ENCODE assay signal across 12 cellular contexts in genomic region chr6:45655630-45656422, GRCh38.
DNase-seq lines count a peak whose midpoint lies in the region; ATAC-seq, FAIRE-seq and TF ChIP-seq lines count a peak whose summit lies in the region.
"Had no signal": no experiment of that assay in that cellular context is flagged by ENCODE, and none has a peak within 500 bp of the region (broad histone marks: within the 10 kb centered on the region; RNA-seq: fewer than 3 reads in every experiment).

No MANE protein-coding gene starts in this region.

- CTCF ChIA-PET in A549 (lab: Yijun Ruan, JAX): interaction anchor here (1.0 to 2.3 kb wide), 5 partner anchors 8 to 239 kb away, joined by 3 to 8 read pairs (median 3); no protein-coding TSS in a partner anchor
- CTCF ChIA-PET in HEK293T (lab: Yijun Ruan, JAX): interaction anchor here (0.7 kb wide), 1 partner anchor 1225 kb away, joined by 3 read pairs; no protein-coding TSS in a partner anchor
- CTCF ChIA-PET in OCI-LY7 (lab: Charles Lee; ENCODE audit: unreplicated experiment): interaction anchor here (0.6 kb wide), 1 partner anchor 346 kb away, joined by 7 read pairs; no protein-coding TSS in a partner anchor

- peak overlapping the region; percentile 22 for H3K9ac ChIP-seq in adipocyte (ENCODE audit: low read length)

- TF ChIP-seq POLR2A in A549 (IDR thresholded peaks at IDR 0.05; ENCODE audit: low read length): no peak

- H3K9me3 ChIP-seq in A549 (0 out of 3 replicates have a peak, but pooled peaks cover 7% of the 10 kb centered on the region), adipocyte (ENCODE audit: control insufficient read depth, low read length) (no peaks in the 10 kb centered on the region), OCI-LY7 (ENCODE audit: low read length) (peaks cover 9% of the 10 kb centered on the region; the same call in 1 of the 2 replicates)

- H3K36me3 ChIP-seq in adipocyte (ENCODE audit: control insufficient read depth, insufficient read depth, low read length, severe bottlenecking) (no peaks in the 10 kb centered on the region), OCI-LY7 (ENCODE audit: insufficient read depth, low read length) (peaks cover 5% of the 10 kb centered on the region; the same call in 1 of the 2 replicates)

- H3K27ac ChIP-seq in A549 (peak overlapping the region; percentile 83 to 86), OCI-LY7 (ENCODE audit: low read depth, low read length, poor library complexity, severe bottlenecking) (no peak overlapping the region)
- H3K27ac ChIP-seq: C4-2B had no signal

- no peak for TF ChIP-seq CTCF in A549 (IDR thresholded peaks at IDR 0.05)
- no peak for TF ChIP-seq CTCF in HFF-Myc (IDR thresholded peaks at IDR 0.05; ENCODE audit: low read depth, low read length, missing control alignments)
- no peak for TF ChIP-seq CTCF in OCI-LY7 (conservative IDR thresholded peaks at IDR 0.05; ENCODE audit: low read length)

- H3K4me1 ChIP-seq in A549 (peaks cover 38% of the 10 kb centered on the region), adipocyte (ENCODE audit: control insufficient read depth, insufficient read depth, low read length) (peaks cover 24% of the 10 kb centered on the region), OCI-LY7 (ENCODE audit: insufficient read depth, low read length, poor library complexity, severe bottlenecking) (peaks cover 35% of the 10 kb centered on the region)

- no peaks in the 10 kb centered on the region for H3K27me3 ChIP-seq in adipocyte (replicated peaks; ENCODE audit: control insufficient read depth, insufficient read depth, low read length)

- H3K4me2 ChIP-seq in A549 (peak overlapping the region; percentile 64), OCI-LY7 (ENCODE audit: low read length) (no peak overlapping the region)

- ATAC-seq in A549 (peak; percentile 96 to 97), GM21717 (IDR thresholded peaks at IDR 0.05; ENCODE audit: unreplicated experiment) (no peak)

- H3K4me3 ChIP-seq in A549: no peak overlapping the region
- no peak overlapping the region for H3K4me3 ChIP-seq in HFF-Myc (replicated peaks; ENCODE audit: low read depth, low read length)
- no peak overlapping the region for H3K4me3 ChIP-seq in adipocyte (ENCODE audit: low read length)
- H3K4me3 ChIP-seq in OCI-LY7 (ENCODE audit: low read depth, low read length, poor library complexity, severe bottlenecking): no peak overlapping the region

- peak; percentile 59 to 84; a peak in 3 of 5 replicates for TF ChIP-seq EP300 in A549 (IDR thresholded peaks at IDR 0.05)

- BruUV-seq in OCI-LY7 (replicated peaks; lab: Mats Ljungman, UMichigan): no TSS peak

- H3K9me2 ChIP-seq in OCI-LY7 (ENCODE audit: insufficient read depth, low read length): no peaks in the 10 kb centered on the region

- FAIRE-seq in A549 (lab: Jason Lieb, UNC): no peak

- intact Hi-C loops in OCI-LY7 (cut with micrococcal nuclease; ENCODE audit: unreplicated experiment): loop anchor here (5.0 kb wide), 1 partner anchor 279 kb away; the partner anchor contains the start of gene SUPT3H

- WGBS in A549 (ENCODE audit: missing lambda C conversion rate): 24% methylated on average over 5 of the region's 5 CpGs

- POLR2A ChIA-PET in A549 (lab: Yijun Ruan, JAX) (interaction anchor here (1.0 kb wide), 1 partner anchor 234 kb away, joined by 3 read pairs; no protein-coding TSS in a partner anchor), HEK293T (lab: Yijun Ruan, JAX) (no interaction called here), OCI-LY7 (lab: Charles Lee) (no interaction called here)

- H4K20me1 ChIP-seq in OCI-LY7 (ENCODE audit: insufficient read depth, low read length): no peaks in the 10 kb centered on the region

- DNase-seq in A549 (ENCODE audit: low read depth in 1 of 2, low spot score in 1 of 2) (peak; percentile 77 to 82), HFF-Myc (ENCODE audit: extremely low read depth, low read depth) (peak; percentile 94), adipocyte (ENCODE audit: low read depth) (peak; percentile 90), hepatic stellate cell (ENCODE audit: low spot score) (peak; percentile 97), KG1 (lab: John Stamatoyannopoulos, UW) (no peak), HEK293T (ENCODE audit: extremely low spot score) (no peak), OCI-LY7 (ENCODE audit: low spot score) (no peak)
- DNase-seq: activated naive CD8-positive, alpha-beta T cell treated with anti-CD3 and anti-CD28 coated beads, Interleukin-2, amount 10 ng/mL, durations not matched to agents 7 days and 5 days; NCI-H1092 treated with DMSO at 0.1 percent for 48 hours; stimulated activated naive CD4-positive, alpha-beta T cell treated with Interleukin-2 at 50 U/mL for 16 hours had no signal

- no peak overlapping the region for H2AFZ ChIP-seq in OCI-LY7 (ENCODE audit: low read length)

- peak in 1 of 2 experiments; percentile 34; a peak in 1 of 5 replicates for TF ChIP-seq RAD21 in A549 (conservative IDR thresholded peaks at IDR 0.05 in 1 of 2, IDR thresholded peaks at IDR 0.05 in 1 of 2)

- H3K79me2 ChIP-seq in OCI-LY7 (ENCODE audit: insufficient read depth, low read depth, low read length): no peaks in the 10 kb centered on the region

TF ChIP-seq in A549, 52 proteins besides CTCF, POLR2A, EP300 and RAD21 (continues in another document):
- TF ChIP-seq BHLHE40 (IDR thresholded peaks at IDR 0.05; ENCODE audit: low read depth, low read length) (no peak), PHF8 (IDR thresholded peaks at IDR 0.05; ENCODE audit: borderline replicate concordance, low read depth) (no peak), ZFP36 (IDR thresholded peaks at IDR 0.05; ENCODE audit: borderline replicate concordance, partially characterized antibody) (no peak), BCL3 (IDR thresholded peaks at IDR 0.05) (0 out of 3 replicates have a peak, but pooled peaks have one; percentile 49), HMGXB4 (CRISPR knock-in tag; IDR thresholded peaks at IDR 0.05; ENCODE audit: borderline replicate concordance) (no peak), KDM1A (IDR thresholded peaks at IDR 0.05; ENCODE audit: low read depth) (no peak), MAX (IDR thresholded peaks at IDR 0.05) (peak; percentile 42)

TF ChIP-seq in HEK293T, 16 proteins besides CTCF, POLR2A, EP300 and RAD21:
- no peak for TF ChIP-seq HDGF (IDR thresholded peaks at IDR 0.05; ENCODE audit: borderline replicate concordance)
- no peak for TF ChIP-seq SUZ12 (IDR thresholded peaks at IDR 0.05)
- TF ChIP-seq FOXM1 (IDR thresholded peaks at IDR 0.05; ENCODE audit: borderline replicate concordance): no peak
- no peak for TF ChIP-seq PKNOX1 (IDR thresholded peaks at IDR 0.05)
- no peak for TF ChIP-seq ARNT (IDR thresholded peaks at IDR 0.05)
- no peak for TF ChIP-seq FOXA1 (IDR thresholded peaks at IDR 0.05)
- no peak for TF ChIP-seq TARDBP (IDR thresholded peaks at IDR 0.05)
- no peak for TF ChIP-seq FOXK2 (IDR thresholded peaks at IDR 0.05)
- no peak for TF ChIP-seq CTBP1 (IDR thresholded peaks at IDR 0.05; ENCODE audit: borderline replicate concordance)
- no peak for TF ChIP-seq LEF1 (IDR thresholded peaks at IDR 0.05; ENCODE audit: borderline replicate concordance)
- TF ChIP-seq NFRKB (IDR thresholded peaks at IDR 0.05): no peak

Comparison
In these comparisons a context has a peak if more than half of its experiments do, and no peak if none do; other contexts are left out.
1. DNase-seq: peak in A549 (2 of 2), HFF-Myc (single experiment), adipocyte (single experiment) and hepatic stellate cell (single experiment); none in KG1 (single experiment), HEK293T (single experiment) and OCI-LY7 (single experiment).